In genomic region chr2:170201734-170202393, GRCh38 we compare ENCODE assay signal across 27 cellular contexts. TPM values are rescaled to one million over a fixed set of nuclear protein-coding genes. Genes with fewer than 3 reads are reported as not detected.
DNase-seq lines count a peak whose midpoint lies in the region; ATAC-seq, FAIRE-seq and TF ChIP-seq lines count a peak whose summit lies in the region.
"Had no signal": no experiment of that assay in that cellular context is flagged by ENCODE, and none has a peak within 500 bp of the region (broad histone marks: within the 10 kb centered on the region; RNA-seq: fewer than 3 reads in every experiment).

No MANE protein-coding gene starts in this region.

- H3K36me3 ChIP-seq in K562 (ENCODE audit: control insufficient read depth, insufficient read depth, low read length) = no peaks in the 10 kb centered on the region

- no peaks in the 10 kb centered on the region for H3K27me3 ChIP-seq in K562 (ENCODE audit: control insufficient read depth in 2 of 2, insufficient read depth in 2 of 2, low read length in 2 of 2)
- H3K27me3 ChIP-seq: testis had no signal

- no peaks in the 10 kb centered on the region for H3K9me1 ChIP-seq in K562 (ENCODE audit: control insufficient read depth, insufficient read depth, low read length)

- WGBS in K562 (ENCODE audit: insufficient coverage, low coverage, missing lambda C conversion rate) = 37% methylated on average over 3 of the region's 3 CpGs

- H4K20me1 ChIP-seq in K562 (replicated peaks; ENCODE audit: control insufficient read depth, insufficient read depth, low read length) = no peaks in the 10 kb centered on the region

- POLR2A ChIA-PET in K562 (lab: Yijun Ruan, JAX) = interaction anchor here (0.7 to 1.5 kb wide), 3 partner anchors 11 to 37 kb away, joined by 3 to 4 read pairs (median 3); no protein-coding TSS in a partner anchor

- no peak for TF ChIP-seq RAD21 in K562 (CRISPR knock-in tag; conservative IDR thresholded peaks at IDR 0.05 in 1 of 2, IDR thresholded peaks at IDR 0.05 in 1 of 2)

- CTCF ChIA-PET in K562 (lab: Yijun Ruan, JAX; ENCODE audit: low intra/inter-chr PET ratio) = no interaction called here

- no peak overlapping the region for H3K4me2 ChIP-seq in K562 (ENCODE audit: insufficient read depth, low read length)

- H3K79me2 ChIP-seq in K562 (ENCODE audit: control insufficient read depth, insufficient read depth, low read length) = no peaks in the 10 kb centered on the region

- peak; percentile 51 for ATAC-seq in GM21619 (IDR thresholded peaks at IDR 0.05; ENCODE audit: unreplicated experiment)
- ATAC-seq in HG03066 (IDR thresholded peaks at IDR 0.05; ENCODE audit: low read depth, unreplicated experiment) = peak; percentile 57
- no peak for ATAC-seq in K562
- ATAC-seq in HG03457 (IDR thresholded peaks at IDR 0.05; ENCODE audit: unreplicated experiment) = no peak
- ATAC-seq in HG03469 (IDR thresholded peaks at IDR 0.05; ENCODE audit: unreplicated experiment) = no peak
- no peak for ATAC-seq in HG02885 (IDR thresholded peaks at IDR 0.05; ENCODE audit: poor library complexity, unreplicated experiment)
- ATAC-seq: stimulated activated naive CD8-positive, alpha-beta T cell treated with anti-CD3 and anti-CD28 coated beads, Interleukin-15, Interleukin-2, amounts not matched to agents 100 U/mL and 50 U/mL, for 24 hours had no signal

- intact Hi-C loops in K562 (cut with micrococcal nuclease) = no loop called here

- H3K4me1 ChIP-seq in K562 (replicated peaks in 1 of 2; ENCODE audit: control insufficient read depth in 2 of 2, insufficient read depth in 2 of 2, low read length in 2 of 2) = peaks cover 2 to 13% of the 10 kb centered on the region in 2 experiments; a peak in 4 of 5 replicates
- H3K4me1 ChIP-seq: testis had no signal

- TF ChIP-seq EP300 in K562 (IDR thresholded peaks at IDR 0.05; ENCODE audit: low read length) = no peak

- H3K27ac ChIP-seq in K562 (ENCODE audit: extremely low read depth, low read depth, low read length) = no peak overlapping the region
- H3K27ac ChIP-seq: C4-2B had no signal

- no peak overlapping the region for H3K9ac ChIP-seq in K562 (ENCODE audit: insufficient read depth in 1 of 2, low read depth in 2 of 2, low read length in 2 of 2)

- no peaks in the 10 kb centered on the region for H3K9me3 ChIP-seq in K562 (replicated peaks; ENCODE audit: control insufficient read depth, insufficient read depth, low read depth, low read length)
- H3K9me3 ChIP-seq: testis had no signal

- TF ChIP-seq CTCF in K562 (IDR thresholded peaks at IDR 0.05 in 2 of 3, conservative IDR thresholded peaks at IDR 0.05 in 1 of 3; ENCODE audit: insufficient read depth in 2 of 3, low read depth in 1 of 3, low read length in 3 of 3) = no peak

- no peak overlapping the region for H3K4me3 ChIP-seq in K562
- H3K4me3 ChIP-seq: testis had no signal

- in situ Hi-C loops in K562 (cut with MboI) = no loop called here

- peak; percentile 37 for FAIRE-seq in GM19239 (lab: Jason Lieb, UNC)
- FAIRE-seq in K562 (lab: Jason Lieb, UNC) = no peak
- FAIRE-seq: astrocyte, urothelium cell line had no signal

- no peak for TF ChIP-seq POLR2A in K562 (conservative IDR thresholded peaks at IDR 0.05)

- no TSS peak for BruUV-seq in K562 (replicated peaks; lab: Mats Ljungman, UMichigan)

- no peak for DNase-seq in GM19239 (ENCODE audit: insufficient read length, low spot score)
- DNase-seq in K562 (ENCODE audit: extremely low read depth in 1 of 4, low spot score in 3 of 4) = no peak
- DNase-seq in HUDEP-2 (lab: John Stamatoyannopoulos, UW; ENCODE audit: unreplicated experiment in 76 of 76) = no peak
- DNase-seq: activated CD4-positive, alpha-beta T cell treated with anti-CD3 and anti-CD28 coated beads for 4 hours; activated CD8-positive, alpha-beta memory T cell treated with anti-CD3 and anti-CD28 coated beads for 24 hours; activated effector memory CD4-positive, alpha-beta T cell treated with anti-CD3 and anti-CD28 coated beads, Interleukin-2, amount 50 U/mL, for 16 hours; activated naive CD8-positive, alpha-beta T cell treated with anti-CD3 and anti-CD28 coated beads for 36 hours; DMS79 treated with DMSO at 0.1 percent for 48 hours; GF-D8; hippocampal formation; left cardiac atrium; NCI-H1105 treated with DMSO at 0.1 percent for 48 hours; NCI-H2029; NCI-H69; stimulated activated naive CD8-positive, alpha-beta T cell treated with anti-CD3 and anti-CD28 coated beads, Interleukin-15, Interleukin-2, amounts not matched to agents 100 U/mL and 50 U/mL, for 24 hours; testis had no signal

- peak overlapping the region; percentile 35; the same call in 1 of the 2 replicates for H2AFZ ChIP-seq in K562 (ENCODE audit: low read depth, low read length)

TF ChIP-seq in K562, 482 proteins besides CTCF, POLR2A, EP300 and RAD21:
- no peak for TF ChIP-seq ID3 (CRISPR knock-in tag; IDR thresholded peaks at IDR 0.05)
- 0 out of 2 replicates have a peak, but pooled peaks have one; percentile 21 for TF ChIP-seq ID3 (tag; IDR thresholded peaks at IDR 0.05)
- TF ChIP-seq TOE1 (IDR thresholded peaks at IDR 0.05; ENCODE audit: borderline replicate concordance) = no peak
- no peak for TF ChIP-seq TOE1 (CRISPR knock-in tag; IDR thresholded peaks at IDR 0.05; ENCODE audit: borderline replicate concordance, low read depth)

RNA-seq across cellular contexts. Expression of gene MYO3B, which starts 23.9 kb away (rescaled TPM):
- 5.2 and 8.0 TPM in 2 replicates for total RNA-seq in K562 (2011; cell fraction: chromatin; rRNA removed; ENCODE audit: low replicate concordance)
- total RNA-seq in K562 (2011; cell fraction: nucleolus; rRNA removed) = 1.7 and 2.7 TPM in 2 replicates
- total RNA-seq in K562 (2011; cell fraction: nucleoplasm; rRNA removed) = 3.4 and 3.9 TPM in 2 replicates
- total RNA-seq in K562 (2014; rRNA removed) (3.0 and 3.4 TPM in 2 replicates), K562 (2014; rRNA removed; fragmentation: Illumina TruSeq; extraction: Trizol) (4.6 and 4.7 TPM in 2 replicates), K562 (2015; rRNA removed; fragmentation: Illumina TruSeq; extraction: Trizol) (3.4 and 3.8 TPM in 2 replicates), K562 (2021) (3.5 and 4.7 TPM in 2 replicates)
- polyA plus RNA-seq in K562 (2011; rRNA removed) (0.32 and 3.6 TPM in 2 replicates), K562 (2014; fragmentation: Illumina TruSeq; extraction: Trizol) (3.4 and 4.2 TPM in 2 replicates), K562 (2014; fragmentation: Nextera tagmentation; extraction: Ambion mirVana) (1 to 10 TPM; 2.9 to 6.5 TPM), K562 (2014; rRNA removed) (2.7 and 3.8 TPM in 2 replicates)
- 0.24 and 1.3 TPM in 2 replicates for polyA plus RNA-seq in K562 (2011; cell fraction: cytosol; rRNA removed)
- polyA plus RNA-seq in K562 (2011; cell fraction: nucleus; rRNA removed) = 0.79 and 3.4 TPM in 2 replicates
- 4.5 and 6.0 TPM in 2 replicates for polyA plus RNA-seq in K562 (2012)
- 1.1 and 3.9 TPM in 2 replicates for polyA minus RNA-seq in K562 (2011; rRNA and poly(A)+ RNA removed)
- 0.27 and 1.7 TPM in 2 replicates for polyA minus RNA-seq in K562 (2011; cell fraction: cytosol; rRNA and poly(A)+ RNA removed)
- polyA minus RNA-seq in K562 (2011; cell fraction: nucleus; rRNA and poly(A)+ RNA removed) = 1.9 and 6.5 TPM in 2 replicates
- total RNA-seq: astrocyte, left cardiac atrium, lung microvascular endothelial cell, M059J, osteocyte had no signal

Comparison
In these comparisons a context has a peak if more than half of its experiments do, and no peak if none do; other contexts are left out.
1. ATAC-seq: peak in GM21619 (single experiment) and HG03066 (single experiment); none in K562 (single experiment), HG03457 (single experiment), HG03469 (single experiment) and HG02885 (single experiment).